ENCODE assay signal across 1 cellular context in the genomic region with DNA sequence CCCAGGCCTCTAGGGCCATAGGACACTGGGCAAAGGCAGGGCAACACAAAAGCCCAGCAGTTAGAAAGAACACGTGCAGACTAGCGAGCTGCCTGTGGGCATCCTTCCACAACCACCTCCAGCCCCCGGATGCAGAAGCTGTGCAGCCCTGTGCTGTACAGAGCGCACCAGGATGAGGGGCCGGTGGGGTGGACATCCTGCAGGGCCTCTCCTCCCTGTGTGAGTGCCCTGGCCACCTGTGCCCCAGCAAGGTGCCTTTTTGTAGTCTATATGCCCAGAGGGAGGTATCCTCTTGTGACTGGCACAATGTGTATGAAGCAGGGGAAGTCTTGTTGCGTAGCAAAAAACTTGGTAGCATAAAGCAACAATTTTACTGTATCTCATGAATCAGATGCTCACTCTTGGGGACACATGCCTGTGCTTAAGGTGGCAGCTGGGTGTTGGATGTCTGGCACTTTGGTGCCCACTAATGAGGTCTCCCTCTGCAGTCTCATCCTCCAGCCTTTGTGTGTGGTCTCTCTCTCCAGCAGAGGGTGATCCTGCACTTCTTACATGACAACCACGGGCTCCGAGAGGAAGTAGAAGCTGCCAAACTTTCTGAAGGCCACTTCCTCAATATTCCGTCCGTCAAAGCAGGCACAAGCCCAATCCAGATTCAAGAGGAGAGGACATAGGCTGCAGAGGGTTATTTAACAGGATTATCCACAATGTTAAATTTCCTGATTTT.
TF ChIP-seq lines count a peak whose summit lies in the region.

No MANE protein-coding gene starts in this region.

TF ChIP-seq in HepG2, 621 proteins besides CTCF, POLR2A, EP300 and RAD21 (continued from another document):
- TF ChIP-seq, protein P1, sequence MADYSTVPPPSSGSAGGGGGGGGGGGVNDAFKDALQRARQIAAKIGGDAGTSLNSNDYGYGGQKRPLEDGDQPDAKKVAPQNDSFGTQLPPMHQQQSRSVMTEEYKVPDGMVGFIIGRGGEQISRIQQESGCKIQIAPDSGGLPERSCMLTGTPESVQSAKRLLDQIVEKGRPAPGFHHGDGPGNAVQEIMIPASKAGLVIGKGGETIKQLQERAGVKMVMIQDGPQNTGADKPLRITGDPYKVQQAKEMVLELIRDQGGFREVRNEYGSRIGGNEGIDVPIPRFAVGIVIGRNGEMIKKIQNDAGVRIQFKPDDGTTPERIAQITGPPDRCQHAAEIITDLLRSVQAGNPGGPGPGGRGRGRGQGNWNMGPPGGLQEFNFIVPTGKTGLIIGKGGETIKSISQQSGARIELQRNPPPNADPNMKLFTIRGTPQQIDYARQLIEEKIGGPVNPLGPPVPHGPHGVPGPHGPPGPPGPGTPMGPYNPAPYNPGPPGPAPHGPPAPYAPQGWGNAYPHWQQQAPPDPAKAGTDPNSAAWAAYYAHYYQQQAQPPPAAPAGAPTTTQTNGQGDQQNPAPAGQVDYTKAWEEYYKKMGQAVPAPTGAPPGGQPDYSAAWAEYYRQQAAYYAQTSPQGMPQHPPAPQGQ (CRISPR knock-in tag; IDR thresholded peaks at IDR 0.05; ENCODE audit: borderline replicate concordance) = no peak
- TF ChIP-seq, protein P2, sequence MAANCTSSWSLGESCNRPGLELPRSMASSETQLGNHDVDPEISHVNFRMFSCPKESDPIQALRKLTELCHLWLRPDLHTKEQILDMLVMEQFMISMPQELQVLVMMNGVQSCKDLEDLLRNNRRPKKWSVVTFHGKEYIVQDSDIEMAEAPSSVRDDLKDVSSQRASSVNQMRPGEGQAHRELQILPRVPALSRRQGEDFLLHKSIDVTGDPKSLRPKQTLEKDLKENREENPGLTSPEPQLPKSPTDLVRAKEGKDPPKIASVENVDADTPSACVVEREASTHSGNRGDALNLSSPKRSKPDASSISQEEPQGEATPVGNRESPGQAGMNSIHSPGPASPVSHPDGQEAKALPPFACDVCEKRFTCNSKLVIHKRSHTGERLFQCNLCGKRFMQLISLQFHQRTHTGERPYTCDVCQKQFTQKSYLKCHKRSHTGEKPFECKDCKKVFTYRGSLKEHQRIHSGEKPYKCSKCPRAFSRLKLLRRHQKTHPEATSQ (CRISPR knock-in tag; IDR thresholded peaks at IDR 0.05; ENCODE audit: borderline replicate concordance) = no peak
- TF ChIP-seq, protein P3, sequence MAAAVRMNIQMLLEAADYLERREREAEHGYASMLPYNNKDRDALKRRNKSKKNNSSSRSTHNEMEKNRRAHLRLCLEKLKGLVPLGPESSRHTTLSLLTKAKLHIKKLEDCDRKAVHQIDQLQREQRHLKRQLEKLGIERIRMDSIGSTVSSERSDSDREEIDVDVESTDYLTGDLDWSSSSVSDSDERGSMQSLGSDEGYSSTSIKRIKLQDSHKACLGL (CRISPR knock-in tag; IDR thresholded peaks at IDR 0.05) = no peak
